Comparison of ENCODE assay signal across 14 cellular contexts in genomic region chr1:61432616-61433388, GRCh38.
"Had no signal": no experiment of that assay in that cellular context is flagged by ENCODE, and none has a peak within 500 bp of the region (broad histone marks: within the 10 kb centered on the region; RNA-seq: fewer than 3 reads in every experiment).

No MANE protein-coding gene starts in this region.

- H3K27ac Mint-ChIP-seq: dendritic cell treated with granulocyte-macrophage colony-stimulating factor and Interleukin-4, amounts not matched to agents 40 ng/mL and 50 ng/mL, for 4 days; naive thymus-derived CD8-positive, alpha-beta T cell; type B pancreatic cell had no signal

- H3K4me1 Mint-ChIP-seq: naive thymus-derived CD8-positive, alpha-beta T cell; neural crest cell had no signal

- H3K9me3 ChIP-seq: mucosa of descending colon, suprapubic skin, thyroid gland had no signal

- H3K27me3 Mint-ChIP-seq: dendritic cell treated with granulocyte-macrophage colony-stimulating factor and Interleukin-4, amounts not matched to agents 40 ng/mL and 50 ng/mL, for 4 days; naive thymus-derived CD8-positive, alpha-beta T cell; type B pancreatic cell had no signal

- H3K27me3 ChIP-seq: suprapubic skin, thyroid gland had no signal

- H3K4me3 ChIP-seq: mucosa of descending colon, smooth muscle cell, suprapubic skin, thyroid gland had no signal

- H3K27ac ChIP-seq: suprapubic skin, thyroid gland had no signal

- H3K36me3 ChIP-seq: suprapubic skin, thyroid gland had no signal

- ATAC-seq: left colon; mucosa of descending colon; naive thymus-derived CD8-positive, alpha-beta T cell had no signal

- DNase-seq: cerebellar nuclear complex; left colon; mammary epithelial cell; mucosa of descending colon; naive thymus-derived CD8-positive, alpha-beta T cell; posterior cingulate gyrus; stimulated activated CD4-positive, alpha-beta T cell treated with anti-CD3 and anti-CD28 coated beads, Interleukin-2, amount 100 ng/mL, for 48 hours; stimulated activated naive CD4-positive, alpha-beta T cell treated with Interleukin-2 at 50 U/mL for 16 hours; thyroid gland had no signal

- H3K4me3 Mint-ChIP-seq: dendritic cell treated with granulocyte-macrophage colony-stimulating factor and Interleukin-4, amounts not matched to agents 40 ng/mL and 50 ng/mL, for 4 days; naive thymus-derived CD8-positive, alpha-beta T cell; neural crest cell; type B pancreatic cell had no signal

- H3K36me3 Mint-ChIP-seq: naive thymus-derived CD8-positive, alpha-beta T cell had no signal

- H3K9me3 Mint-ChIP-seq: dendritic cell treated with granulocyte-macrophage colony-stimulating factor and Interleukin-4, amounts not matched to agents 40 ng/mL and 50 ng/mL, for 4 days; naive thymus-derived CD8-positive, alpha-beta T cell had no signal
